ENCODE assay signal across 35 cellular contexts in the genomic region with DNA sequence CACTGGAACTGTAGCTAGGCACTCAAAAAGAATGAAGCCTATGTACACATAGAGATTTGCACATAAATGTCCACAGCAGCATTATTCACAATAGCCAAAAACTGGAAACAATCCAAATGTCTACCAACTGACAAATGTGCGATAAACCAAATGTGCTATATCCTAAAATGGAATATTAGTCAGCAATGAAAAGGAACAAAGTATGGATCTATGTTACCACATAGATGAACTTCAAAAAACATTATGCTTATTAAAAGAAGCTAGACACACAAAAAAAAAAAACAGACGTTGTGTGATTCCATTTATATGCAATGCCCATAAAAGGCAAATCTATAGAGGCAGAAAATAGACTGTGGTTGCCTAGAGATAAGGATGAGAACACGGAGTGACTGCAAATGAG. TPM values are rescaled to one million over a fixed set of nuclear protein-coding genes. Genes with fewer than 3 reads are reported as not detected.
DNase-seq lines count a peak whose midpoint lies in the region; ATAC-seq, FAIRE-seq and TF ChIP-seq lines count a peak whose summit lies in the region.
"Had no signal": no experiment of that assay in that cellular context is flagged by ENCODE, and none has a peak within 500 bp of the region (broad histone marks: within the 10 kb centered on the region; RNA-seq: fewer than 3 reads in every experiment).

No MANE protein-coding gene starts in this region.

- ATAC-seq in K562 (no peak), HG03139 (IDR thresholded peaks at IDR 0.05; ENCODE audit: unreplicated experiment) (no peak)
- ATAC-seq: A549; CD8-positive, alpha-beta T cell had no signal

- no peak for TF ChIP-seq RAD21 in K562 (CRISPR knock-in tag; conservative IDR thresholded peaks at IDR 0.05 in 1 of 2, IDR thresholded peaks at IDR 0.05 in 1 of 2)

- CTCF ChIA-PET in HEK293 (lab: Yijun Ruan, JAX) (no interaction called here), K562 (lab: Yijun Ruan, JAX; ENCODE audit: low intra/inter-chr PET ratio) (no interaction called here)
- CTCF ChIA-PET in activated CD4-positive, alpha-beta memory T cell treated with anti-CD3 and anti-CD28 coated beads, Interleukin-2, amount 10 ng/mL, durations not matched to agents 7 days and 5 days (lab: Charles Lee), result no interaction called here

- peaks cover 4% of the 10 kb centered on the region for H3K36me3 Mint-ChIP-seq in astrocyte (ENCODE audit: low read depth, unreplicated experiment)
- no peaks in the 10 kb centered on the region for H3K36me3 Mint-ChIP-seq in activated CD4-positive, alpha-beta memory T cell treated with anti-CD3 and anti-CD28 coated beads, Interleukin-2, amount 10 ng/mL, durations not matched to agents 7 days and 5 days (ENCODE audit: low read depth)
- H3K36me3 Mint-ChIP-seq: CD14-positive monocyte; CD4-positive, alpha-beta memory T cell; CD4-positive, CD25-positive, alpha-beta regulatory T cell; CD8-positive, alpha-beta memory T cell; CD8-positive, alpha-beta T cell had no signal

- TF ChIP-seq CTCF in HEK293 (tag by site-specific recombination; IDR thresholded peaks at IDR 0.05), result no peak
- no peak for TF ChIP-seq CTCF in astrocyte (IDR thresholded peaks at IDR 0.05; ENCODE audit: insufficient read depth, low read depth, low read length)
- no peak for TF ChIP-seq CTCF in K562 (IDR thresholded peaks at IDR 0.05 in 2 of 3, conservative IDR thresholded peaks at IDR 0.05 in 1 of 3; ENCODE audit: insufficient read depth in 2 of 3, low read depth in 1 of 3, low read length in 3 of 3)

- H3K36me3 ChIP-seq in HEK293 (ENCODE audit: control insufficient read depth in 2 of 2, insufficient read depth in 1 of 2, low read length in 2 of 2) (no peaks in the 10 kb centered on the region), astrocyte (ENCODE audit: insufficient read depth, low read length) (no peaks in the 10 kb centered on the region), K562 (ENCODE audit: control insufficient read depth, insufficient read depth, low read length) (no peaks in the 10 kb centered on the region)
- H3K36me3 ChIP-seq: BE2C; BLaER1; BLaER1 treated with 17β-estradiol and CSF1 and Interleukin-3, amounts not matched to agents 10 nM and 100 nM had no signal

- H3K9me3 ChIP-seq in HEK293 (ENCODE audit: control insufficient read depth, insufficient read depth, low read depth, low read length), result no peaks in the 10 kb centered on the region
- H3K9me3 ChIP-seq in astrocyte (ENCODE audit: insufficient read depth, low read depth, low read length), result no peaks in the 10 kb centered on the region
- H3K9me3 ChIP-seq in K562 (replicated peaks; ENCODE audit: control insufficient read depth, insufficient read depth, low read depth, low read length), result no peaks in the 10 kb centered on the region
- H3K9me3 ChIP-seq: A549; BE2C; BLaER1; BLaER1 treated with 17β-estradiol and CSF1 and Interleukin-3, amounts not matched to agents 10 nM and 100 nM; Caco-2 had no signal

- no TSS peak for BruUV-seq in K562 (replicated peaks; lab: Mats Ljungman, UMichigan)

- peaks cover 2% of the 10 kb centered on the region for H3K9me3 Mint-ChIP-seq in astrocyte (ENCODE audit: unreplicated experiment)
- no peaks in the 10 kb centered on the region for H3K9me3 Mint-ChIP-seq in activated CD4-positive, alpha-beta memory T cell treated with anti-CD3 and anti-CD28 coated beads, Interleukin-2, amount 10 ng/mL, durations not matched to agents 7 days and 5 days
- H3K9me3 Mint-ChIP-seq: CD4-positive, alpha-beta memory T cell; CD4-positive, alpha-beta T cell; CD4-positive, CD25-positive, alpha-beta regulatory T cell; CD8-positive, alpha-beta memory T cell; CD8-positive, alpha-beta T cell had no signal

- no peak overlapping the region for H3K4me3 Mint-ChIP-seq in astrocyte (ENCODE audit: unreplicated experiment)
- no peak overlapping the region for H3K4me3 Mint-ChIP-seq in activated CD4-positive, alpha-beta memory T cell treated with anti-CD3 and anti-CD28 coated beads, Interleukin-2, amount 10 ng/mL, durations not matched to agents 7 days and 5 days
- H3K4me3 Mint-ChIP-seq: B cell; CD14-positive monocyte; CD4-positive, alpha-beta memory T cell; CD4-positive, alpha-beta T cell; CD4-positive, CD25-positive, alpha-beta regulatory T cell; CD8-positive, alpha-beta memory T cell; CD8-positive, alpha-beta T cell had no signal

- no peak overlapping the region for H2AFZ ChIP-seq in astrocyte (ENCODE audit: low read depth, low read length)
- H2AFZ ChIP-seq in K562 (ENCODE audit: low read depth, low read length), result no peak overlapping the region

- H3K27ac Mint-ChIP-seq in astrocyte (ENCODE audit: unreplicated experiment), result peak overlapping the region; percentile 66
- H3K27ac Mint-ChIP-seq in activated CD4-positive, alpha-beta memory T cell treated with anti-CD3 and anti-CD28 coated beads, Interleukin-2, amount 10 ng/mL, durations not matched to agents 7 days and 5 days, result no peak overlapping the region
- H3K27ac Mint-ChIP-seq: B cell; CD14-positive monocyte; CD4-positive, alpha-beta memory T cell; CD4-positive, alpha-beta T cell; CD4-positive, CD25-positive, alpha-beta regulatory T cell; CD8-positive, alpha-beta memory T cell; CD8-positive, alpha-beta T cell had no signal

- H3K4me2 ChIP-seq in astrocyte (ENCODE audit: low read length), result no peak overlapping the region
- H3K4me2 ChIP-seq in K562 (ENCODE audit: insufficient read depth, low read length), result no peak overlapping the region
- H3K4me2 ChIP-seq: A549; BLaER1; BLaER1 treated with 17β-estradiol and CSF1 and Interleukin-3, amounts not matched to agents 10 nM and 100 nM had no signal

- no peak overlapping the region for H3K27ac ChIP-seq in HEK293 (ENCODE audit: extremely low read depth, low read depth, low read length)
- H3K27ac ChIP-seq in astrocyte (ENCODE audit: low read depth, low read length), result no peak overlapping the region
- no peak overlapping the region for H3K27ac ChIP-seq in K562 (ENCODE audit: extremely low read depth, low read depth, low read length)
- H3K27ac ChIP-seq: 22Rv1; A549; BLaER1; BLaER1 treated with 17β-estradiol and CSF1 and Interleukin-3, amounts not matched to agents 10 nM and 100 nM; C4-2B had no signal

- no peak overlapping the region for H3K9ac ChIP-seq in astrocyte (ENCODE audit: low read length)
- no peak overlapping the region for H3K9ac ChIP-seq in K562 (ENCODE audit: insufficient read depth in 1 of 2, low read depth in 2 of 2, low read length in 2 of 2)
- H3K9ac ChIP-seq: BLaER1; BLaER1 treated with 17β-estradiol and CSF1 and Interleukin-3, amounts not matched to agents 10 nM and 100 nM had no signal

- 3% methylated on average over 3 of the region's 3 CpGs for WGBS in K562 (ENCODE audit: insufficient coverage, low coverage, missing lambda C conversion rate)

- FAIRE-seq in astrocyte (lab: Jason Lieb, UNC) (no peak), K562 (lab: Jason Lieb, UNC) (no peak)
- FAIRE-seq: A204.1, A549, D721Med had no signal

- H3K4me1 ChIP-seq in HEK293 (ENCODE audit: control insufficient read depth, insufficient read depth, low read length) (peaks cover 11% of the 10 kb centered on the region), astrocyte (ENCODE audit: insufficient read depth, low read length) (peaks cover 16% of the 10 kb centered on the region), K562 (replicated peaks in 1 of 2; ENCODE audit: control insufficient read depth in 2 of 2, insufficient read depth in 2 of 2, low read length in 2 of 2) (no peaks in the 10 kb centered on the region)
- H3K4me1 ChIP-seq: A549, BE2C had no signal

- peaks cover 12% of the 10 kb centered on the region for H3K4me1 Mint-ChIP-seq in astrocyte (ENCODE audit: low read depth, unreplicated experiment)
- H3K4me1 Mint-ChIP-seq in activated CD4-positive, alpha-beta memory T cell treated with anti-CD3 and anti-CD28 coated beads, Interleukin-2, amount 10 ng/mL, durations not matched to agents 7 days and 5 days, result no peaks in the 10 kb centered on the region
- H3K4me1 Mint-ChIP-seq: B cell; CD8-positive, alpha-beta memory T cell had no signal

- no peak overlapping the region for H3K4me3 ChIP-seq in HEK293 (ENCODE audit: low read depth, low read length)
- H3K4me3 ChIP-seq in astrocyte (ENCODE audit: insufficient read depth, low read depth, low read length), result no peak overlapping the region
- no peak overlapping the region for H3K4me3 ChIP-seq in K562
- H3K4me3 ChIP-seq: A549; BLaER1; BLaER1 treated with 17β-estradiol and CSF1 and Interleukin-3, amounts not matched to agents 10 nM and 100 nM had no signal

- H3K27me3 ChIP-seq in astrocyte (ENCODE audit: insufficient read depth, low read length) (peaks cover 12% of the 10 kb centered on the region), K562 (ENCODE audit: control insufficient read depth in 2 of 2, insufficient read depth in 2 of 2, low read length in 2 of 2) (peaks cover 21 to 37% of the 10 kb centered on the region in 2 experiments)
- H3K27me3 ChIP-seq: BE2C; BLaER1; BLaER1 treated with 17β-estradiol and CSF1 and Interleukin-3, amounts not matched to agents 10 nM and 100 nM had no signal

- DNase-seq in astrocyte (ENCODE audit: low read depth), result no peak
- no peak for DNase-seq in K562 (ENCODE audit: extremely low read depth in 1 of 4, low spot score in 3 of 4)
- no peak for DNase-seq in activated CD4-positive, alpha-beta memory T cell treated with anti-CD3 and anti-CD28 coated beads, Interleukin-2, amount 10 ng/mL, durations not matched to agents 7 days and 5 days
- no peak for DNase-seq in medulla oblongata (ENCODE audit: extremely low spot score)
- DNase-seq: 8988T; ACHN; AML-193; BE2C; C1 segment of cervical spinal cord; Caco-2; Calu3; CD4-positive, alpha-beta memory T cell; CD4-positive, alpha-beta T cell; CD4-positive, CD25-positive, alpha-beta regulatory T cell; CD8-positive, alpha-beta memory T cell; CD8-positive, alpha-beta T cell; COR-L47; DMS 273 treated with DMSO at 0.1 percent for 48 hours; DMS153; DMS53; DMS79; DMS79 treated with DMSO at 0.1 percent for 48 hours; DND-41; EL had no signal

- no peaks in the 10 kb centered on the region for H3K9me1 ChIP-seq in K562 (ENCODE audit: control insufficient read depth, insufficient read depth, low read length)

- TF ChIP-seq EP300 in K562 (IDR thresholded peaks at IDR 0.05; ENCODE audit: low read length), result no peak

- in situ Hi-C loops in K562 (cut with MboI), result no loop called here

- intact Hi-C loops in K562 (cut with micrococcal nuclease), result no loop called here

- peaks cover 2% of the 10 kb centered on the region for H3K27me3 Mint-ChIP-seq in astrocyte (ENCODE audit: low read depth, unreplicated experiment)
- H3K27me3 Mint-ChIP-seq in activated CD4-positive, alpha-beta memory T cell treated with anti-CD3 and anti-CD28 coated beads, Interleukin-2, amount 10 ng/mL, durations not matched to agents 7 days and 5 days, result peaks cover 11% of the 10 kb centered on the region
- H3K27me3 Mint-ChIP-seq: CD4-positive, alpha-beta T cell; CD4-positive, CD25-positive, alpha-beta regulatory T cell had no signal

- TF ChIP-seq POLR2A in K562 (conservative IDR thresholded peaks at IDR 0.05), result no peak

- no peaks in the 10 kb centered on the region for H4K20me1 ChIP-seq in astrocyte (ENCODE audit: insufficient read depth, low read length)
- no peaks in the 10 kb centered on the region for H4K20me1 ChIP-seq in K562 (replicated peaks; ENCODE audit: control insufficient read depth, insufficient read depth, low read length)
- H4K20me1 ChIP-seq: BLaER1 had no signal

- H3K79me2 ChIP-seq in astrocyte (ENCODE audit: insufficient read depth, low read length), result no peaks in the 10 kb centered on the region
- no peaks in the 10 kb centered on the region for H3K79me2 ChIP-seq in K562 (ENCODE audit: control insufficient read depth, insufficient read depth, low read length)

- POLR2A ChIA-PET in HEK293 (lab: Yijun Ruan, JAX) (no interaction called here), K562 (lab: Yijun Ruan, JAX) (no interaction called here)
- POLR2A ChIA-PET in activated CD4-positive, alpha-beta memory T cell treated with anti-CD3 and anti-CD28 coated beads, Interleukin-2, amount 10 ng/mL, durations not matched to agents 7 days and 5 days (lab: Charles Lee), result no interaction called here

RNA-seq across cellular contexts. Expression of a gene that starts 39.7 kb away (rescaled TPM):
- total RNA-seq in astrocyte, result 3.9 and 5.4 TPM in 2 replicates
- total RNA-seq in K562 (2011; cell fraction: chromatin; rRNA removed; ENCODE audit: low replicate concordance), result 0.81 and 2.2 TPM in 2 replicates
- 1.6 TPM in 1 of 2 replicates, not detected in the other for total RNA-seq in K562 (2011; cell fraction: nucleolus; rRNA removed)
- 0.66 and 2.1 TPM in 2 replicates for total RNA-seq in K562 (2011; cell fraction: nucleoplasm; rRNA removed)
- total RNA-seq in K562 (2014; rRNA removed), result 0.20 TPM in 1 of 2 replicates, not detected in the other
- 0.33 and 0.61 TPM in 2 replicates for total RNA-seq in K562 (2014; rRNA removed; fragmentation: Illumina TruSeq; extraction: Trizol)
- total RNA-seq in K562 (2015; rRNA removed; fragmentation: Illumina TruSeq; extraction: Trizol), result 0.11 and 0.38 TPM in 2 replicates
- total RNA-seq in K562 (2021), result 0.16 and 0.35 TPM in 2 replicates
- 0.69 and 0.85 TPM in 2 replicates for polyA plus RNA-seq in K562 (2011; rRNA removed)
- polyA plus RNA-seq in K562 (2011; cell fraction: cytosol; rRNA removed), result 0.30 and 0.31 TPM in 2 replicates
- 0.54 and 0.91 TPM in 2 replicates for polyA plus RNA-seq in K562 (2011; cell fraction: nucleus; rRNA removed)
- polyA plus RNA-seq in K562 (2012), result 0.42 and 0.78 TPM in 2 replicates
- 0.46 TPM in 1 of 2 replicates, not detected in the other for polyA plus RNA-seq in K562 (2014; fragmentation: Illumina TruSeq; extraction: Trizol)
- polyA plus RNA-seq in K562 (2014; fragmentation: Nextera tagmentation; extraction: Ambion mirVana), result under 1 TPM; 0.29 to 0.35 TPM
- 1.0 TPM in 1 of 2 replicates, not detected in the other for polyA plus RNA-seq in K562 (2014; rRNA removed)
- 0.18 TPM in 1 of 2 replicates, not detected in the other for polyA minus RNA-seq in K562 (2011; rRNA and poly(A)+ RNA removed)
- polyA minus RNA-seq in K562 (2011; cell fraction: cytosol; rRNA and poly(A)+ RNA removed), result not detected in 2 replicates
- 1.8 and 2.8 TPM in 2 replicates for polyA minus RNA-seq in K562 (2011; cell fraction: nucleus; rRNA and poly(A)+ RNA removed)
- 1 to 10 TPM; 1.2 to 1.3 TPM for total RNA-seq in activated CD4-positive, alpha-beta memory T cell treated with anti-CD3 and anti-CD28 coated beads, Interleukin-2, amount 10 ng/mL, durations not matched to agents 7 days and 5 days
